Comparison of ENCODE assay signal across 26 cellular contexts in genomic region chr18:10266236-10266585, GRCh38.
"Had no signal": no experiment of that assay in that cellular context is flagged by ENCODE, and none has a peak within 500 bp of the region (broad histone marks: within the 10 kb centered on the region; RNA-seq: fewer than 3 reads in every experiment).

No MANE protein-coding gene starts in this region.

- H3K27ac ChIP-seq: hepatocyte, left ventricle myocardium inferior, prostate gland, stomach, testis, thyroid gland, transverse colon, upper lobe of left lung had no signal

- H3K9me3 Mint-ChIP-seq: naive thymus-derived CD8-positive, alpha-beta T cell; stimulated activated naive B cell treated with anti-CD40 and anti-IgM and Interleukin-4, amounts not matched to agents 10 μg/mL and 1 μg/mL and 100 μg/mL, for 72 hours had no signal

- H3K27ac Mint-ChIP-seq: naive thymus-derived CD8-positive, alpha-beta T cell; nephron; stimulated activated naive B cell treated with anti-CD40 and anti-IgM and Interleukin-4, amounts not matched to agents 10 μg/mL and 1 μg/mL and 100 μg/mL, for 72 hours had no signal

- H3K9me3 ChIP-seq: left ventricle myocardium inferior, pancreas, prostate gland, stomach, testis, thyroid gland, transverse colon, upper lobe of left lung had no signal

- H3K36me3 Mint-ChIP-seq: naive thymus-derived CD8-positive, alpha-beta T cell; stimulated activated naive B cell treated with anti-CD40 and anti-IgM and Interleukin-4, amounts not matched to agents 10 μg/mL and 1 μg/mL and 100 μg/mL, for 72 hours had no signal

- DNase-seq: islet precursor cell; left ventricle myocardium inferior; naive thymus-derived CD8-positive, alpha-beta T cell; nucleus accumbens; posterior cingulate gyrus; retina; right cardiac atrium; stimulated activated CD4-positive, alpha-beta T cell treated with anti-CD3 and anti-CD28 coated beads, Interleukin-12 subunit alpha, Interleukin-12 subunit beta, amount 100 ng/mL, for 4 hours; stimulated activated CD4-positive, alpha-beta T cell treated with anti-CD3 and anti-CD28 coated beads, Interleukin-15, amount 100 ng/mL, for 24 hours; stimulated activated CD4-positive, alpha-beta T cell treated with anti-CD3 and anti-CD28 coated beads, Interleukin-2, amount 100 ng/mL, for 24 hours; stimulated activated CD4-positive, alpha-beta T cell treated with anti-CD3 and anti-CD28 coated beads, Interleukin-4, amount 100 ng/mL, for 1 hour; stimulated activated naive B cell treated with anti-CD40 and anti-IgM and Interleukin-4, amounts not matched to agents 10 μg/mL and 1 μg/mL and 100 μg/mL, for 72 hours; stimulated activated naive CD8-positive, alpha-beta T cell treated with anti-CD3 and anti-CD28 coated beads, Interleukin-15, Interleukin-2, amounts not matched to agents 100 U/mL and 50 U/mL, for 24 hours; stomach; testis; thyroid gland; transverse colon; upper lobe of left lung had no signal

- H3K4me3 Mint-ChIP-seq: naive thymus-derived CD8-positive, alpha-beta T cell; nephron; neural crest cell; stimulated activated naive B cell treated with anti-CD40 and anti-IgM and Interleukin-4, amounts not matched to agents 10 μg/mL and 1 μg/mL and 100 μg/mL, for 72 hours had no signal

- H3K4me1 ChIP-seq: prostate gland had no signal

- H3K36me3 ChIP-seq: left ventricle myocardium inferior, pancreas, prostate gland, stomach, thyroid gland, transverse colon, upper lobe of left lung had no signal

- ATAC-seq: naive thymus-derived CD8-positive, alpha-beta T cell; right cardiac atrium; sciatic nerve; stimulated activated naive CD8-positive, alpha-beta T cell treated with anti-CD3 and anti-CD28 coated beads, Interleukin-15, Interleukin-2, amounts not matched to agents 100 U/mL and 50 U/mL, for 24 hours had no signal

- H3K4me3 ChIP-seq: hepatocyte, left ventricle myocardium inferior, lung, pancreas, prostate gland, skin epidermis, stomach, testis, thyroid gland, transverse colon, upper lobe of left lung had no signal

- H3K27me3 Mint-ChIP-seq: naive thymus-derived CD8-positive, alpha-beta T cell; stimulated activated naive B cell treated with anti-CD40 and anti-IgM and Interleukin-4, amounts not matched to agents 10 μg/mL and 1 μg/mL and 100 μg/mL, for 72 hours had no signal
